Comparison of ENCODE assay signal across 1 cellular context in the genomic region with DNA sequence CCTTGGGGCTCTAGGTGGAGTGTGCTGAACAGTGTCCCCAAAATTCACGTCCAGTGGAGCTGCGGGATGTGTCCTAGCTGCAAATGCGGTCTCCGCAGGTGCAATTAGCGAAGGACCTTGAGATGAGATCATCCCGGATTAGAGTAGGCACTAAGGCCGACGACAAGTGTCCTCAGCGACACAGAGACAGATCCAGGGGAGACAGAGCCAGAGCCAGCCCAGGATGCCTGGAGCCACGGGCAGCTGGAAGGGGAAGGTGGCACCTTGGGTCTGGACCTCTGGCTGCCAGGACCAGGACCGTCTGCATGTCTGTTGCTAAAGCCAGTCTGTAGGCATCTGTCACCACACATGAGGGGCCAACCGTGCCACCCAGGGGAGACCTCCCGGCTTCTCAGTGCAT.
TF ChIP-seq lines count a peak whose summit lies in the region.

No MANE protein-coding gene starts in this region.

TF ChIP-seq in IMR-90, 13 proteins besides CTCF, POLR2A, EP300 and RAD21:
- TF ChIP-seq, protein P1, sequence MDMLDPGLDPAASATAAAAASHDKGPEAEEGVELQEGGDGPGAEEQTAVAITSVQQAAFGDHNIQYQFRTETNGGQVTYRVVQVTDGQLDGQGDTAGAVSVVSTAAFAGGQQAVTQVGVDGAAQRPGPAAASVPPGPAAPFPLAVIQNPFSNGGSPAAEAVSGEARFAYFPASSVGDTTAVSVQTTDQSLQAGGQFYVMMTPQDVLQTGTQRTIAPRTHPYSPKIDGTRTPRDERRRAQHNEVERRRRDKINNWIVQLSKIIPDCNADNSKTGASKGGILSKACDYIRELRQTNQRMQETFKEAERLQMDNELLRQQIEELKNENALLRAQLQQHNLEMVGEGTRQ (IDR thresholded peaks at IDR 0.05; ENCODE audit: low read depth, low read length) = no peak
- TF ChIP-seq NFE2L2 (IDR thresholded peaks at IDR 0.05; ENCODE audit: low read depth, low read length) (no peak), MXI1 (IDR thresholded peaks at IDR 0.05; ENCODE audit: borderline replicate concordance, low read depth, low read length) (no peak), RFX5 (IDR thresholded peaks at IDR 0.05; ENCODE audit: low read depth, low read length) (no peak), SMC3 (IDR thresholded peaks at IDR 0.05; ENCODE audit: low read depth, low read length) (no peak), RCOR1 (IDR thresholded peaks at IDR 0.05; ENCODE audit: insufficient replicate concordance, low read length) (no peak), MAFK (IDR thresholded peaks at IDR 0.05; ENCODE audit: low read depth, low read length) (no peak), CHD1 (IDR thresholded peaks at IDR 0.05; ENCODE audit: low read depth, low read length) (no peak), CEBPB (IDR thresholded peaks at IDR 0.05; ENCODE audit: low read depth, low read length) (no peak)
- TF ChIP-seq, protein P2, sequence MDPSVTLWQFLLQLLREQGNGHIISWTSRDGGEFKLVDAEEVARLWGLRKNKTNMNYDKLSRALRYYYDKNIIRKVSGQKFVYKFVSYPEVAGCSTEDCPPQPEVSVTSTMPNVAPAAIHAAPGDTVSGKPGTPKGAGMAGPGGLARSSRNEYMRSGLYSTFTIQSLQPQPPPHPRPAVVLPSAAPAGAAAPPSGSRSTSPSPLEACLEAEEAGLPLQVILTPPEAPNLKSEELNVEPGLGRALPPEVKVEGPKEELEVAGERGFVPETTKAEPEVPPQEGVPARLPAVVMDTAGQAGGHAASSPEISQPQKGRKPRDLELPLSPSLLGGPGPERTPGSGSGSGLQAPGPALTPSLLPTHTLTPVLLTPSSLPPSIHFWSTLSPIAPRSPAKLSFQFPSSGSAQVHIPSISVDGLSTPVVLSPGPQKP (IDR thresholded peaks at IDR 0.05; ENCODE audit: borderline replicate concordance, low read depth, low read length) = no peak
